In genomic region chr14:60195179-60195810, GRCh38 we compare ENCODE assay signal across 11 cellular contexts. TPM values are rescaled to one million over a fixed set of nuclear protein-coding genes. Genes with fewer than 3 reads are reported as not detected.
DNase-seq lines count a peak whose midpoint lies in the region; ATAC-seq and TF ChIP-seq lines count a peak whose summit lies in the region.
"Had no signal": no experiment of that assay in that cellular context is flagged by ENCODE, and none has a peak within 500 bp of the region (broad histone marks: within the 10 kb centered on the region; RNA-seq: fewer than 3 reads in every experiment).

No MANE protein-coding gene starts in this region.

- H3K4me3 ChIP-seq in PC-3 (ENCODE audit: low read length) (no peak overlapping the region), gastrocnemius medialis (no peak overlapping the region), SJCRH30 (no peak overlapping the region), suprapubic skin (no peak overlapping the region)
- H3K4me3 ChIP-seq: BLaER1 had no signal

- H4K20me1 ChIP-seq in PC-3 (ENCODE audit: low read length), result no peaks in the 10 kb centered on the region
- H4K20me1 ChIP-seq: BLaER1 had no signal

- no peak for TF ChIP-seq POLR2A in gastrocnemius medialis (IDR thresholded peaks at IDR 0.05)
- TF ChIP-seq POLR2A in suprapubic skin (IDR thresholded peaks at IDR 0.05), result no peak

- H3F3A ChIP-seq in PC-3 (ENCODE audit: low read length, unreplicated experiment), result peaks cover 3% of the 10 kb centered on the region

- peaks cover 14% of the 10 kb centered on the region for H3K4me1 Mint-ChIP-seq in activated naive CD8-positive, alpha-beta T cell treated with anti-CD3 and anti-CD28 coated beads, Interleukin-2, amount 50 U/mL, for 24 hours
- peaks cover 12% of the 10 kb centered on the region for H3K4me1 Mint-ChIP-seq in activated naive CD8-positive, alpha-beta T cell treated with anti-CD3 and anti-CD28 coated beads for 36 hours

- TF ChIP-seq CTCF in PC-3 (conservative IDR thresholded peaks at IDR 0.05; ENCODE audit: low read depth, low read length) (peak; percentile 49), gastrocnemius medialis (IDR thresholded peaks at IDR 0.05 in 4 of 5, conservative IDR thresholded peaks at IDR 0.05 in 1 of 5) (peak in 3 of 5 experiments; percentile 8 to 34 (median 25)), suprapubic skin (IDR thresholded peaks at IDR 0.05) (no peak)

- H3K9me2 ChIP-seq in PC-3 (replicated peaks; ENCODE audit: low read length), result no peaks in the 10 kb centered on the region

- intact Hi-C loops in PC-3 (cut with micrococcal nuclease) (loop anchor here (1.0 to 5.0 kb wide), 3 partner anchors 52 to 293 kb away; partner anchors contain the start of gene PPM1A), gastrocnemius medialis (cut with DNase I; ENCODE audit: low total_unique reads) (no loop called here)

- no peak overlapping the region for H2AFZ ChIP-seq in PC-3 (ENCODE audit: low read length)

- POLR2A ChIA-PET in PC-3 (lab: Charles Lee; ENCODE audit: unreplicated experiment), result interaction anchor here (0.8 kb wide), 1 partner anchor 54 kb away, joined by 11 read pairs; the partner anchor contains the start of gene PPM1A

- H3K27me3 Mint-ChIP-seq in activated naive CD8-positive, alpha-beta T cell treated with anti-CD3 and anti-CD28 coated beads, Interleukin-2, amount 50 U/mL, for 24 hours, result no peaks in the 10 kb centered on the region
- H3K27me3 Mint-ChIP-seq in activated naive CD8-positive, alpha-beta T cell treated with anti-CD3 and anti-CD28 coated beads for 36 hours, result no peaks in the 10 kb centered on the region

- in situ Hi-C loops in gastrocnemius medialis (cut with MboI; ENCODE audit: low sequenced_read_pairs in 4 of 4), result loop anchor here in 1 of 4 donors (10.0 kb wide), 1 partner anchor 140 kb away; no protein-coding TSS in a partner anchor

- H3K27me3 ChIP-seq in PC-3 (ENCODE audit: low read length), result no peaks in the 10 kb centered on the region
- no peaks in the 10 kb centered on the region for H3K27me3 ChIP-seq in gastrocnemius medialis
- no peaks in the 10 kb centered on the region for H3K27me3 ChIP-seq in SJCRH30
- H3K27me3 ChIP-seq in suprapubic skin, result no peaks in the 10 kb centered on the region
- H3K27me3 ChIP-seq: BLaER1 had no signal

- no peak for DNase-seq in activated naive CD8-positive, alpha-beta T cell treated with anti-CD3 and anti-CD28 coated beads, Interleukin-2, amount 50 U/mL, for 24 hours
- DNase-seq in activated naive CD8-positive, alpha-beta T cell treated with anti-CD3 and anti-CD28 coated beads for 36 hours, result no peak
- no peak for DNase-seq in PC-3
- no peak for DNase-seq in gastrocnemius medialis
- DNase-seq in SJCRH30, result no peak
- DNase-seq in suprapubic skin (ENCODE audit: low spot score in 2 of 2), result no peak
- DNase-seq in NCI-H446 (lab: John Stamatoyannopoulos, UW), result no peak
- DNase-seq: cortex of kidney, mesenchymal stem cell had no signal

- no peaks in the 10 kb centered on the region for H3K36me3 ChIP-seq in PC-3 (ENCODE audit: low read depth, low read length)
- H3K36me3 ChIP-seq in gastrocnemius medialis, result no peaks in the 10 kb centered on the region
- no peaks in the 10 kb centered on the region for H3K36me3 ChIP-seq in SJCRH30
- H3K36me3 ChIP-seq in suprapubic skin, result no peaks in the 10 kb centered on the region
- H3K36me3 ChIP-seq: BLaER1 had no signal

- peak overlapping the region; percentile 20 for H3K27ac Mint-ChIP-seq in activated naive CD8-positive, alpha-beta T cell treated with anti-CD3 and anti-CD28 coated beads, Interleukin-2, amount 50 U/mL, for 24 hours
- H3K27ac Mint-ChIP-seq in activated naive CD8-positive, alpha-beta T cell treated with anti-CD3 and anti-CD28 coated beads for 36 hours, result no peak overlapping the region

- WGBS in suprapubic skin, result 89% methylated on average over 5 of the region's 5 CpGs

- H3K79me2 ChIP-seq in PC-3 (ENCODE audit: low read length), result no peaks in the 10 kb centered on the region

- no peaks in the 10 kb centered on the region for H3K36me3 Mint-ChIP-seq in activated naive CD8-positive, alpha-beta T cell treated with anti-CD3 and anti-CD28 coated beads, Interleukin-2, amount 50 U/mL, for 24 hours (ENCODE audit: low read depth)
- peaks cover 5% of the 10 kb centered on the region for H3K36me3 Mint-ChIP-seq in activated naive CD8-positive, alpha-beta T cell treated with anti-CD3 and anti-CD28 coated beads for 36 hours

- no peak overlapping the region for H3K27ac ChIP-seq in PC-3 (ENCODE audit: low read length)
- no peak overlapping the region for H3K27ac ChIP-seq in gastrocnemius medialis
- H3K27ac ChIP-seq in SJCRH30, result no peak overlapping the region
- H3K27ac ChIP-seq in suprapubic skin, result no peak overlapping the region
- H3K27ac ChIP-seq: BLaER1 had no signal

- H3K4me3 Mint-ChIP-seq in activated naive CD8-positive, alpha-beta T cell treated with anti-CD3 and anti-CD28 coated beads, Interleukin-2, amount 50 U/mL, for 24 hours, result no peak overlapping the region
- no peak overlapping the region for H3K4me3 Mint-ChIP-seq in activated naive CD8-positive, alpha-beta T cell treated with anti-CD3 and anti-CD28 coated beads for 36 hours

- ATAC-seq in activated naive CD8-positive, alpha-beta T cell treated with anti-CD3 and anti-CD28 coated beads, Interleukin-2, amount 50 U/mL, for 24 hours, result no peak
- ATAC-seq in HG02759 (IDR thresholded peaks at IDR 0.05; ENCODE audit: unreplicated experiment) (peak; percentile 80), PC-3 (peak; percentile 35), gastrocnemius medialis (peak; percentile 71 to 90)

- H3K4me1 ChIP-seq in PC-3 (ENCODE audit: insufficient read depth, low read length) (peaks cover 26% of the 10 kb centered on the region), gastrocnemius medialis (no peaks in the 10 kb centered on the region), SJCRH30 (no peaks in the 10 kb centered on the region), suprapubic skin (no peaks in the 10 kb centered on the region)
- H3K4me1 ChIP-seq: BLaER1 had no signal

- H3K4me2 ChIP-seq in PC-3 (ENCODE audit: low read length), result no peak overlapping the region
- H3K4me2 ChIP-seq: BLaER1 had no signal

- no peak overlapping the region for H3K9ac ChIP-seq in PC-3 (ENCODE audit: low read length)
- H3K9ac ChIP-seq: BLaER1 had no signal

- H3K9me3 Mint-ChIP-seq in activated naive CD8-positive, alpha-beta T cell treated with anti-CD3 and anti-CD28 coated beads, Interleukin-2, amount 50 U/mL, for 24 hours, result peaks cover 11% of the 10 kb centered on the region
- H3K9me3 Mint-ChIP-seq in activated naive CD8-positive, alpha-beta T cell treated with anti-CD3 and anti-CD28 coated beads for 36 hours, result peaks cover 12% of the 10 kb centered on the region

- no TSS peak for BruUV-seq in PC-3 (replicated peaks; lab: Mats Ljungman, UMichigan)

- CTCF ChIA-PET in PC-3 (lab: Charles Lee), result no interaction called here

- no peak for TF ChIP-seq EP300 in suprapubic skin (IDR thresholded peaks at IDR 0.05)

- H3K9me3 ChIP-seq in PC-3 (ENCODE audit: low read length) (no peaks in the 10 kb centered on the region), gastrocnemius medialis (peaks cover 0 to 4% (median 0%) of the 10 kb centered on the region in 3 donors), SJCRH30 (replicated peaks) (peaks cover 3% of the 10 kb centered on the region; the same call in 1 of the 2 replicates), suprapubic skin (no peaks in the 10 kb centered on the region)

RNA-seq across cellular contexts. Expression of gene DHRS7, which starts 30.1 kb away (rescaled TPM):
- total RNA-seq in activated naive CD8-positive, alpha-beta T cell treated with anti-CD3 and anti-CD28 coated beads for 36 hours, result 10 to 100 TPM; 61.1 to 63.8 TPM
- total RNA-seq in PC-3 (2014; rRNA removed) (236 and 266 TPM in 2 replicates), gastrocnemius medialis (1,000 to 10,000 TPM in 3 of 4 donors, 100 to 1,000 TPM in 1; 937 to 2,179 (median 1,242) TPM), suprapubic skin (10 to 100 TPM; 33.7 to 91.7 (median 39.8) TPM)
- total RNA-seq in SJCRH30 (2014; rRNA removed; shearing (Covaris generic)), result 18.4 and 24.8 TPM in 2 replicates

RNA-seq across cellular contexts. Expression of gene PPM1A, which starts 53.7 kb away (rescaled TPM):
- total RNA-seq in activated naive CD8-positive, alpha-beta T cell treated with anti-CD3 and anti-CD28 coated beads for 36 hours, result 10 to 100 TPM; 40.5 to 47.2 TPM
- total RNA-seq in PC-3 (2014; rRNA removed), result 69.3 and 69.4 TPM in 2 replicates
- 100 to 1,000 TPM in 1 of 4 donors, 10 to 100 TPM in 3; 81.2 to 107 (median 86.1) TPM for total RNA-seq in gastrocnemius medialis
- 25.3 and 31.2 TPM in 2 replicates for total RNA-seq in SJCRH30 (2014; rRNA removed; shearing (Covaris generic))
- total RNA-seq in suprapubic skin, result 10 to 100 TPM; 29.7 to 58.4 (median 43.5) TPM

Comparison
In these comparisons a context has a peak if more than half of its experiments do, and no peak if none do; other contexts are left out.
1. CTCF ChIP-seq: peak in PC-3 (single experiment) and gastrocnemius medialis (3 of 5); none in suprapubic skin (0 of 2).